ENCODE assay signal across 21 cellular contexts in genomic region chr12:111532741-111533140, GRCh38.
"Had no signal": no experiment of that assay in that cellular context is flagged by ENCODE, and none has a peak within 500 bp of the region (broad histone marks: within the 10 kb centered on the region; RNA-seq: fewer than 3 reads in every experiment).

No MANE protein-coding gene starts in this region.

- H3K27ac Mint-ChIP-seq: activated CD8-positive, alpha-beta memory T cell treated with anti-CD3 and anti-CD28 coated beads, Interleukin-2, amount 10 ng/mL, durations not matched to agents 7 days and 5 days; natural killer cell; T-cell had no signal

- H3K36me3 ChIP-seq: gastrocnemius medialis had no signal

- DNase-seq: activated CD4-positive, alpha-beta T cell treated with anti-CD3 and anti-CD28 coated beads, Interleukin-2, amount 50 U/mL, for 48 hours; activated CD4-positive, CD25-positive, alpha-beta regulatory T cell treated with anti-CD3 and anti-CD28 coated beads, Interleukin-2, amount 50 U/mL, for 72 hours; activated CD8-positive, alpha-beta memory T cell treated with anti-CD3 and anti-CD28 coated beads, Interleukin-2, amount 10 ng/mL, durations not matched to agents 7 days and 5 days; activated effector memory CD4-positive, alpha-beta T cell treated with anti-CD3 and anti-CD28 coated beads, Interleukin-2, amount 50 U/mL, for 16 hours; activated T-cell treated with anti-CD3 and anti-CD28 coated beads, Interleukin-2, amount 50 U/mL, for 4 hours; amniotic stem cell; caudate nucleus; cortex of kidney; effector CD4-positive, alpha-beta T cell; esophagus squamous epithelium; gastrocnemius medialis; natural killer cell; nucleus accumbens; psoas muscle; right lobe of liver; SK-N-SH; T-cell; T1000 had no signal

- H3K4me3 ChIP-seq: body of pancreas, esophagus squamous epithelium, gastrocnemius medialis, psoas muscle, right lobe of liver, thoracic aorta had no signal

- H3K4me3 Mint-ChIP-seq: activated CD8-positive, alpha-beta memory T cell treated with anti-CD3 and anti-CD28 coated beads, Interleukin-2, amount 10 ng/mL, durations not matched to agents 7 days and 5 days; activated T-cell treated with anti-CD3 and anti-CD28 coated beads, Interleukin-2, amount 50 U/mL, for 4 hours; natural killer cell; T-cell had no signal

- H3K27me3 ChIP-seq: body of pancreas, esophagus squamous epithelium, gastrocnemius medialis, right lobe of liver had no signal

- H3K27me3 Mint-ChIP-seq: activated CD8-positive, alpha-beta memory T cell treated with anti-CD3 and anti-CD28 coated beads, Interleukin-2, amount 10 ng/mL, durations not matched to agents 7 days and 5 days; T-cell had no signal

- H3K9me3 Mint-ChIP-seq: activated naive CD4-positive, alpha-beta T cell treated with anti-CD3 and anti-CD28 coated beads, Interleukin-2, amount 50 U/mL, for 72 hours; activated T-cell treated with anti-CD3 and anti-CD28 coated beads, Interleukin-2, amount 50 U/mL, for 4 hours; natural killer cell; T-cell had no signal

- H3K36me3 Mint-ChIP-seq: activated naive CD4-positive, alpha-beta T cell treated with anti-CD3 and anti-CD28 coated beads, Interleukin-2, amount 50 U/mL, for 72 hours; natural killer cell had no signal
